ENCODE assay signal across 14 cellular contexts in genomic region chr2:1823187-1824169, GRCh38.
DNase-seq lines count a peak whose midpoint lies in the region; ATAC-seq and TF ChIP-seq lines count a peak whose summit lies in the region.
"Had no signal": no experiment of that assay in that cellular context is flagged by ENCODE, and none has a peak within 500 bp of the region (broad histone marks: within the 10 kb centered on the region; RNA-seq: fewer than 3 reads in every experiment).

No MANE protein-coding gene starts in this region.

- TF ChIP-seq CTCF in RWPE2 (IDR thresholded peaks at IDR 0.05; ENCODE audit: poor library complexity, severe bottlenecking) = no peak

- H3K4me3 ChIP-seq in RWPE2 (ENCODE audit: severe bottlenecking) = no peak overlapping the region
- H3K4me3 ChIP-seq in iPS DF 6.9 (ENCODE audit: low read length) = no peak overlapping the region
- H3K4me3 ChIP-seq in skeletal muscle satellite cell (ENCODE audit: low read length) = no peak overlapping the region
- H3K4me3 ChIP-seq: upper lobe of left lung had no signal

- no peaks in the 10 kb centered on the region for H3K27me3 ChIP-seq in RWPE2 (ENCODE audit: insufficient read depth, poor library complexity, severe bottlenecking)
- no peaks in the 10 kb centered on the region for H3K27me3 ChIP-seq in iPS DF 6.9 (ENCODE audit: control insufficient read depth, insufficient read depth, low read length)
- H3K27me3 ChIP-seq in skeletal muscle satellite cell (ENCODE audit: control insufficient read depth, insufficient read depth, low read length) = peaks cover 13% of the 10 kb centered on the region
- H3K27me3 ChIP-seq: upper lobe of left lung had no signal

- WGBS in iPS DF 6.9 (ENCODE audit: insufficient coverage, insufficient read length) = no CpG with 5 or more reads among the region's 30 CpGs

- H3K4me2 ChIP-seq in skeletal muscle satellite cell (ENCODE audit: low read length) = no peak overlapping the region

- no peaks in the 10 kb centered on the region for H3K4me1 ChIP-seq in RWPE2 (ENCODE audit: insufficient read depth, poor library complexity, severe bottlenecking)
- peaks cover 3% of the 10 kb centered on the region for H3K4me1 ChIP-seq in iPS DF 6.9 (ENCODE audit: control insufficient read depth, insufficient read depth, low read length)
- peaks cover 11% of the 10 kb centered on the region for H3K4me1 ChIP-seq in skeletal muscle satellite cell (ENCODE audit: control insufficient read depth, insufficient read depth, low read length)
- H3K4me1 ChIP-seq: upper lobe of left lung had no signal

- no peaks in the 10 kb centered on the region for H3K9me3 ChIP-seq in RWPE2 (ENCODE audit: severe bottlenecking)
- H3K9me3 ChIP-seq in iPS DF 6.9 (ENCODE audit: control insufficient read depth, insufficient read depth, low read length) = no peaks in the 10 kb centered on the region
- H3K9me3 ChIP-seq in skeletal muscle satellite cell (replicated peaks; ENCODE audit: low read length) = no peaks in the 10 kb centered on the region
- H3K9me3 ChIP-seq: upper lobe of left lung had no signal

- H3K27ac ChIP-seq in RWPE2 (ENCODE audit: poor library complexity, severe bottlenecking) (no peak overlapping the region), iPS DF 6.9 (ENCODE audit: low read length) (no peak overlapping the region)
- H3K27ac ChIP-seq: upper lobe of left lung had no signal

- DNase-seq in NCI-H2107 treated with DMSO at 0.1 percent for 48 hours (lab: John Stamatoyannopoulos, UW; ENCODE audit: unreplicated experiment) (peak; percentile 49), NCI-H2107 (lab: John Stamatoyannopoulos, UW) (no peak), RWPE2 (ENCODE audit: low spot score) (no peak), iPS DF 6.9 (ENCODE audit: low read depth, low spot score) (peak; percentile 61), H4 (ENCODE audit: low spot score) (no peak)
- DNase-seq in activated CD4-positive, alpha-beta T cell treated with anti-CD3 and anti-CD28 coated beads, Interleukin-2, amount 50 U/mL, for 48 hours = no peak
- DNase-seq: 8988T; activated CD8-positive, alpha-beta memory T cell treated with anti-CD3 and anti-CD28 coated beads for 24 hours; naive B cell; NCI-H510A treated with DMSO at 0.1 percent for 48 hours; stimulated activated CD4-positive, alpha-beta T cell treated with anti-CD3 and anti-CD28 coated beads, Interleukin-12 subunit alpha, Interleukin-12 subunit beta, amount 100 ng/mL, for 4 hours; upper lobe of left lung had no signal

- H3K9ac ChIP-seq in skeletal muscle satellite cell (ENCODE audit: low read depth, low read length) = peak overlapping the region; percentile 31

- no peaks in the 10 kb centered on the region for H3K36me3 ChIP-seq in RWPE2 (ENCODE audit: low read depth)
- H3K36me3 ChIP-seq in iPS DF 6.9 (ENCODE audit: control insufficient read depth, insufficient read depth, low read length) = no peaks in the 10 kb centered on the region
- H3K36me3 ChIP-seq in skeletal muscle satellite cell (ENCODE audit: insufficient read depth, low read length) = no peaks in the 10 kb centered on the region
- H3K36me3 ChIP-seq: upper lobe of left lung had no signal

- ATAC-seq in RWPE2 (ENCODE audit: low read depth) (peak; percentile 19; the same call in 2 of the 3 replicates), HG03520 (IDR thresholded peaks at IDR 0.05; ENCODE audit: unreplicated experiment) (no peak)

Comparison
In these comparisons a context has a peak if more than half of its experiments do, and no peak if none do; other contexts are left out.
1. DNase-seq: peak in NCI-H2107 treated with DMSO at 0.1 percent for 48 hours (single experiment) and iPS DF 6.9 (single experiment); none in NCI-H2107 (single experiment), RWPE2 (single experiment), H4 (single experiment) and activated CD4-positive, alpha-beta T cell treated with anti-CD3 and anti-CD28 coated beads, Interleukin-2, amount 50 U/mL, for 48 hours (0 of 2).